ENCODE assay signal across 16 cellular contexts in the genomic region with DNA sequence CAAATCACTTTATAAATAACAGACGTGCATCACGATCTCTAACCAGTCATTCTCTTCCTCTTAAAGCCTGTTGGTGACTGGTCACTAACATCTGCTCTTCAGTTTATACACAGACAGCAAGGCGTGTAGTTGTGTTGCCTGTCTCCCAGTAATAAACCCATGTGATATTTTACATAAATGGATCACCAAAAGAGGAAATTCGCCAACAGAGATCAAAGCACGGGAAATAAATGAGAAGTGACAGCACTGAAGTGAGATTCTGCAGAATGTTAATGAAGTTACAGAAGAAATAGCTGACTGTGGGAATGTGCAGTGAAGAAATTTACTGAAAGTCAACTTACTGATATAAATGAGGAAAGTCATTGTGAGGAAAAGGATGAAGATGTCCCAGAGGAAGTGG. TPM values are rescaled to one million over a fixed set of nuclear protein-coding genes. Genes with fewer than 3 reads are reported as not detected.
A peak's percentile ranks its signal among the peaks of the same experiment; 100 is the strongest.
DNase-seq lines count a peak whose midpoint lies in the region; ATAC-seq and TF ChIP-seq lines count a peak whose summit lies in the region.
"Had no signal": no experiment of that assay in that cellular context is flagged by ENCODE, and none has a peak within 500 bp of the region (broad histone marks: within the 10 kb centered on the region; RNA-seq: fewer than 3 reads in every experiment).

No MANE protein-coding gene starts in this region.

- no peak overlapping the region for H3K4me2 ChIP-seq in GM23338

- H3K27me3 ChIP-seq in GM23338 (ENCODE audit: insufficient read depth), result no peaks in the 10 kb centered on the region
- H3K27me3 ChIP-seq in left lung, result no peaks in the 10 kb centered on the region
- H3K27me3 ChIP-seq: pancreas, stomach had no signal

- no peak overlapping the region for H3K27ac Mint-ChIP-seq in GM23338

- H3K4me1 ChIP-seq in GM23338 (ENCODE audit: insufficient read depth), result peaks cover 5% of the 10 kb centered on the region; the same call in 1 of the 2 replicates
- H3K4me1 ChIP-seq in left lung, result peaks cover 0 to 34% of the 10 kb centered on the region in 2 donors

- H3K9me3 Mint-ChIP-seq in GM23338, result peaks cover 2% of the 10 kb centered on the region; the same call in 1 of the 3 replicates

- no peak overlapping the region for H2AFZ ChIP-seq in GM23338

- H3K9me3 ChIP-seq in left lung, result no peaks in the 10 kb centered on the region
- H3K9me3 ChIP-seq: pancreas, stomach had no signal

- intact Hi-C loops in left lung (cut with DNase I), result no loop called here

- H3K9me2 ChIP-seq in GM23338 (ENCODE audit: insufficient read depth), result no peaks in the 10 kb centered on the region

- no peak overlapping the region for H3K4me3 Mint-ChIP-seq in GM23338

- DNase-seq in SIG-M5 treated with dmso at 0.1 percent for 504 hours (lab: John Stamatoyannopoulos, UW; ENCODE audit: unreplicated experiment) (peak; percentile 65), SIG-M5 (lab: John Stamatoyannopoulos, UW) (no peak), GM23338 (ENCODE audit: low spot score) (no peak), OCI-M1 (lab: John Stamatoyannopoulos, UW) (peak; percentile 60), left lung (no peak), SW480 (ENCODE audit: low spot score) (no peak)
- DNase-seq: cortex of kidney; DMS53; kidney glomerular epithelial cell; NCI-H2081; pancreas; stimulated activated CD4-positive, alpha-beta T cell treated with anti-CD3 and anti-CD28 coated beads, Interleukin-2, amount 100 ng/mL, for 24 hours; stomach had no signal

- peaks cover 79% of the 10 kb centered on the region for H3K79me2 ChIP-seq in GM23338 (replicated peaks; ENCODE audit: insufficient read depth)

- peaks cover 12% of the 10 kb centered on the region; the same call in 2 of the 3 replicates for H3K36me3 Mint-ChIP-seq in GM23338 (ENCODE audit: low read depth)

- no peaks in the 10 kb centered on the region for H3F3A ChIP-seq in GM23338 (replicated peaks; ENCODE audit: low read depth)

- TF ChIP-seq CTCF in GM23338 (conservative IDR thresholded peaks at IDR 0.05; ENCODE audit: low read depth in 2 of 2), result no peak
- no peak for TF ChIP-seq CTCF in left lung (IDR thresholded peaks at IDR 0.05)

- H3K4me3 ChIP-seq in GM23338 (no peak overlapping the region), left lung (no peak overlapping the region)
- H3K4me3 ChIP-seq: pancreas, stomach had no signal

- H4K20me1 ChIP-seq in GM23338 (replicated peaks; ENCODE audit: insufficient read depth), result peaks cover 3% of the 10 kb centered on the region; the same call in 1 of the 2 replicates

- peaks cover 15% of the 10 kb centered on the region for H3K4me1 Mint-ChIP-seq in GM23338

- H3K27ac ChIP-seq in GM23338 (ENCODE audit: low read depth), result peak overlapping the region; percentile 79; the same call in 1 of the 2 replicates
- H3K27ac ChIP-seq in left lung, result peak overlapping the region; percentile 7 to 76
- H3K27ac ChIP-seq: 22Rv1, pancreas had no signal

- no peak for TF ChIP-seq POLR2A in GM18505 (IDR thresholded peaks at IDR 0.05; ENCODE audit: borderline replicate concordance, extremely low read depth, insufficient read depth, insufficient read length)

- ATAC-seq in GM23338 (no peak), left lung (peak; percentile 64), HG03280 (IDR thresholded peaks at IDR 0.05; ENCODE audit: unreplicated experiment) (no peak), GM18505 (IDR thresholded peaks at IDR 0.05; ENCODE audit: unreplicated experiment) (no peak)

- H3K27me3 Mint-ChIP-seq in GM23338 (ENCODE audit: insufficient read depth, low read depth, poor library complexity), result peaks cover 2% of the 10 kb centered on the region

- H3K36me3 ChIP-seq in GM23338 (ENCODE audit: insufficient read depth) (no peaks in the 10 kb centered on the region), left lung (no peaks in the 10 kb centered on the region)
- H3K36me3 ChIP-seq: pancreas had no signal

TF ChIP-seq in GM23338, 12 proteins besides CTCF, POLR2A, EP300 and RAD21:
- TF ChIP-seq STAT1 (IDR thresholded peaks at IDR 0.05; ENCODE audit: unreplicated experiment), result no peak
- TF ChIP-seq EZH2phosphoT487 (IDR thresholded peaks at IDR 0.05; ENCODE audit: unreplicated experiment), result no peak
- no peak for TF ChIP-seq JUNB (IDR thresholded peaks at IDR 0.05; ENCODE audit: unreplicated experiment)
- TF ChIP-seq ETS1 (IDR thresholded peaks at IDR 0.05), result no peak
- TF ChIP-seq CREB1 (CRISPR knock-in tag; IDR thresholded peaks at IDR 0.05; ENCODE audit: low read depth), result no peak
- no peak for TF ChIP-seq POLR2AphosphoS5 (IDR thresholded peaks at IDR 0.05; ENCODE audit: low read depth)
- TF ChIP-seq ZNF331 (CRISPR knock-in tag; IDR thresholded peaks at IDR 0.05; ENCODE audit: low read depth), result no peak
- no peak for TF ChIP-seq NANOG (IDR thresholded peaks at IDR 0.05; ENCODE audit: borderline replicate concordance)
- TF ChIP-seq ZNF462 (CRISPR knock-in tag; IDR thresholded peaks at IDR 0.05), result no peak

RNA-seq across cellular contexts. Expression of gene AFF1, which starts 47.0 kb away (rescaled TPM):
- 53.8 and 67.2 TPM in 2 replicates for total RNA-seq in GM23338 (2014; rRNA removed; shearing (Covaris generic))
- polyA plus RNA-seq in GM23338 (2016; fragmentation: Nextera tagmentation; extraction: Ambion mirVana), result 37.6 and 42.6 TPM in 2 replicates
- 10 to 100 TPM; 79.1 to 86.0 TPM for total RNA-seq in left lung

Comparison
In these comparisons a context has a peak if more than half of its experiments do, and no peak if none do; other contexts are left out.
1. DNase-seq: peak in SIG-M5 treated with dmso at 0.1 percent for 504 hours (single experiment) and OCI-M1 (single experiment); none in SIG-M5 (single experiment), GM23338 (single experiment), left lung (0 of 2) and SW480 (single experiment).